In the genomic region with DNA sequence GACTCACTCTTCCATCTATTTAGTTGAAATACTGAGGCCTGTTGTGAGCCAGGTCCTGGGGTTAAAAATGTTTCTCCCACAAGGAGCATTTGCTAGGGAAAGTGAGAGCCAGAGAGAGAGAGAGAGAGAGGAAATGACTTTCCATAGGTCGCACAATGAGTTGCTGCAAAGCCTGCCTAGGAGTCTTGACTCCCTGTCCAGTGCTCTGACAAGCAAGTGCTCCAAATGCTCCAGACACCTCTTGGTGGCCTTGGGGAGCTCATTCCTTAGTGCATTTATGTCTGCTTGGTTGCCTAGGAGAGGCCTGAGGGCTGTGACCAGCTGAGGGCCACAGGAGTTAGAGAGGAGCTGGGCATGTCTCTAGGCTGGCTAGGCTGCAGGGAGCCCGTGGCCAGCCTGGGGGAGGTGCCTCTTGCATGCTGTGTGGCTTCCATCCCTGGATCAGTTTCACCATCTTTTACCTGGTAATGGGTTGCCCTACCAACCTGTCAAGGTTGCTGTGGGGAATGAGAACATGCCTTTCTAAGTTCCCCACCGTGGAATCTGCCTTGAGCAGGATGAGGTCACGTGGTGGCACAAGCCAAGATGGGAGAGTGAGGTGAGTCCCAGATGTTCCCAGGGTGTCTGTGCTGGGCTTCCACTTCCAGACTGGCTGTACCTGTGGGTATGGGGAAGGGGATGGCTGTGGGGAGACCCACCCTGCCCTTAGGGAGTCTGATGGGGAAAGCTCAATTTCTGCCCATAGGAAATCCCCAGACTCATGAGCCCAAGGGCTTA, we compare ENCODE assay signal across 26 cellular contexts.
"Had no signal": no experiment of that assay in that cellular context is flagged by ENCODE, and none has a peak within 500 bp of the region (broad histone marks: within the 10 kb centered on the region; RNA-seq: fewer than 3 reads in every experiment).

No MANE protein-coding gene starts in this region.

- ATAC-seq: gastrocnemius medialis, left cardiac atrium had no signal

- H3K4me3 ChIP-seq: adrenal gland, body of pancreas, cardiac muscle cell, colonic mucosa, gastrocnemius medialis, right atrium auricular region, spleen, suprapubic skin, tibial nerve had no signal

- H3K4me1 ChIP-seq: adrenal gland, colonic mucosa, gastrocnemius medialis, parathyroid adenoma, right atrium auricular region, spleen had no signal

- H3K9ac ChIP-seq: parathyroid adenoma had no signal

- H2AFZ ChIP-seq: parathyroid adenoma had no signal

- H3K9me3 ChIP-seq: adrenal gland, body of pancreas, colonic mucosa, gastrocnemius medialis, right atrium auricular region, spleen, suprapubic skin, tibial nerve had no signal

- H3K36me3 ChIP-seq: adrenal gland, cardiac muscle cell, colonic mucosa, gastrocnemius medialis, right atrium auricular region, spleen, suprapubic skin, tibial nerve had no signal

- H3K79me2 ChIP-seq: parathyroid adenoma had no signal

- DNase-seq: activated CD4-positive, alpha-beta memory T cell treated with anti-CD3 and anti-CD28 coated beads for 36 hours; activated CD4-positive, alpha-beta T cell treated with anti-CD3 and anti-CD28 coated beads, Interleukin-2, amount 10 ng/mL, durations not matched to agents 24 days and 14 days; activated CD4-positive, CD25-positive, alpha-beta regulatory T cell treated with anti-CD3 and anti-CD28 coated beads, Interleukin-2, amount 50 U/mL, for 72 hours; activated CD8-positive, alpha-beta memory T cell treated with anti-CD3 and anti-CD28 coated beads, Interleukin-2, amount 50 U/mL, for 4 hours; activated effector memory CD4-positive, alpha-beta T cell treated with anti-CD3 and anti-CD28 coated beads, Interleukin-2, amount 50 U/mL, for 16 hours; activated naive CD4-positive, alpha-beta T cell treated with anti-CD3 and anti-CD28 coated beads for 36 hours; activated naive CD8-positive, alpha-beta T cell treated with anti-CD3 and anti-CD28 coated beads for 36 hours; activated T-cell treated with anti-CD3 and anti-CD28 coated beads, Interleukin-2, amount 50 U/mL, for 1 hour; adrenal gland; aorta; cerebellar nuclear complex; effector CD8-positive, alpha-beta T cell; gastrocnemius medialis; glutamatergic neuron; left cardiac atrium; mammary epithelial cell; spleen; stimulated activated naive CD4-positive, alpha-beta T cell; T1000 had no signal

- H3K27ac ChIP-seq: adrenal gland, cardiac muscle cell, colonic mucosa, gastrocnemius medialis, parathyroid adenoma, right atrium auricular region, spleen, suprapubic skin, tibial nerve had no signal

- H3K27me3 ChIP-seq: adrenal gland, body of pancreas, cardiac muscle cell, colonic mucosa, gastrocnemius medialis, right atrium auricular region, suprapubic skin, tibial nerve had no signal
